In the genomic region with DNA sequence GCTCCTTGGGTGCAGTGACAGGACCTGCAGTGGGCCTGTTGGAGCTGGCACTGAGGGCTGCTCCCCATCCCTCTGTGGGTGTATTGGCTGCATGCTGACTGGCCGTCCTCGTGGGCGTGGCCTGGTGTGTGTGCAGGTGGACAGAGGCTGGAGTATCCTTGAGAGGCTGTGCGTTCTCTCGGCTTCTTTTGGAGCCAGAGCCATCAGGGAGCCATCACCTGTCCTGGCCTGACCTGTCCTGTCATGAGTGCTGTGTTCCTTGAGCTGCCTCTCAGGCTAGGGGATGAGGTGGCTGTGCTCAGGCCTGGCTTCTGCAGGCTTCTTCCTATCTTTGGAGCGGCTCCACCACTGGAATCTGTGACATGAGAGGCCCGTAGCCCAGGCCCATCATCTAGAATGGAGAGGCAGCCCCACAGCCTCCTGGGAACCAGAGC, we compare ENCODE assay signal across 27 cellular contexts.
A peak's percentile ranks its signal among the peaks of the same experiment; 100 is the strongest.
DNase-seq lines count a peak whose midpoint lies in the region; ATAC-seq and TF ChIP-seq lines count a peak whose summit lies in the region.
"Had no signal": no experiment of that assay in that cellular context is flagged by ENCODE, and none has a peak within 500 bp of the region (broad histone marks: within the 10 kb centered on the region; RNA-seq: fewer than 3 reads in every experiment).

No MANE protein-coding gene starts in this region.

- POLR2A ChIA-PET in naive thymus-derived CD8-positive, alpha-beta T cell (lab: Charles Lee), result interaction anchor here (0.7 to 3.3 kb wide), 11 partner anchors 8 to 62 kb away, joined by 3 to 18 read pairs (median 4); no protein-coding TSS in a partner anchor
- POLR2A ChIA-PET in RWPE1 (lab: Yijun Ruan, JAX; ENCODE audit: low non-redundant PET), result no interaction called here

- H3K27me3 ChIP-seq in BLaER1 (0 out of 2 replicates have a peak, but pooled peaks cover 2% of the 10 kb centered on the region), MG63 (no peaks in the 10 kb centered on the region)
- H3K27me3 ChIP-seq: adrenal gland, breast epithelium, tibial artery had no signal

- DNase-seq in G401 (ENCODE audit: low spot score), result peak; percentile 39
- DNase-seq in coronary artery (ENCODE audit: low spot score), result peak; percentile 61
- DNase-seq in naive thymus-derived CD8-positive, alpha-beta T cell, result no peak
- DNase-seq in RWPE1 (ENCODE audit: low spot score), result no peak
- DNase-seq in NCI-H446 (lab: John Stamatoyannopoulos, UW), result no peak
- no peak for DNase-seq in MG63
- DNase-seq: activated B cell treated with CpG ODN at 0.5 μM for 24 hours; CD4-positive, alpha-beta memory T cell; DND-41; foreskin fibroblast; GM23248; heart right ventricle; Kasumi-1; left ventricle myocardium inferior; mucosa of descending colon; NCI-H1092 treated with DMSO at 0.1 percent for 48 hours; NCI-H2081; SHP77; stimulated activated CD4-positive, alpha-beta T cell treated with anti-CD3 and anti-CD28 coated beads, Interleukin-12 subunit alpha, Interleukin-12 subunit beta, amount 100 ng/mL, for 4 hours; stimulated activated CD4-positive, alpha-beta T cell treated with anti-CD3 and anti-CD28 coated beads, Interleukin-4, amount 100 ng/mL, for 4 hours; stimulated activated naive CD8-positive, alpha-beta T cell treated with anti-CD3 and anti-CD28 coated beads, Interleukin-15, Interleukin-2, amounts not matched to agents 100 U/mL and 50 U/mL, for 24 hours had no signal

- peak overlapping the region; percentile 22 to 91 (median 86) for H3K4me3 Mint-ChIP-seq in naive thymus-derived CD8-positive, alpha-beta T cell
- H3K4me3 Mint-ChIP-seq: activated B cell treated with CpG ODN at 0.5 μM for 24 hours had no signal

- H3K36me3 ChIP-seq in BLaER1, result peaks cover 33% of the 10 kb centered on the region; the same call in 1 of the 2 replicates
- H3K36me3 ChIP-seq in MG63, result no peaks in the 10 kb centered on the region
- H3K36me3 ChIP-seq: adrenal gland, breast epithelium, heart right ventricle, left ventricle myocardium inferior, tibial artery had no signal

- peaks cover 0 to 7% (median 0%) of the 10 kb centered on the region in 9 donors for H3K9me3 Mint-ChIP-seq in naive thymus-derived CD8-positive, alpha-beta T cell
- H3K9me3 Mint-ChIP-seq: activated B cell treated with CpG ODN at 0.5 μM for 24 hours had no signal

- no peak overlapping the region for H3K4me3 ChIP-seq in BLaER1
- H3K4me3 ChIP-seq in coronary artery, result no peak overlapping the region
- no peak overlapping the region for H3K4me3 ChIP-seq in MG63
- H3K4me3 ChIP-seq: adrenal gland, breast epithelium, GM23248, heart right ventricle, left ventricle myocardium inferior, mucosa of descending colon, tibial artery had no signal

- peaks cover 0 to 1% (median 0%) of the 10 kb centered on the region in 5 donors for H3K27me3 Mint-ChIP-seq in naive thymus-derived CD8-positive, alpha-beta T cell
- H3K27me3 Mint-ChIP-seq: CD4-positive, alpha-beta memory T cell had no signal

- H3K9me3 ChIP-seq in BLaER1 (peaks cover 25% of the 10 kb centered on the region), MG63 (no peaks in the 10 kb centered on the region)
- H3K9me3 ChIP-seq: adrenal gland, breast epithelium, left ventricle myocardium inferior, mucosa of descending colon, tibial artery had no signal

- peaks cover 46 to 91% (median 85%) of the 10 kb centered on the region in 4 donors for H3K4me1 Mint-ChIP-seq in naive thymus-derived CD8-positive, alpha-beta T cell
- H3K4me1 Mint-ChIP-seq: activated B cell treated with CpG ODN at 0.5 μM for 24 hours had no signal

- no peak for ATAC-seq in naive thymus-derived CD8-positive, alpha-beta T cell
- ATAC-seq in HG02840 (IDR thresholded peaks at IDR 0.05; ENCODE audit: low FRiP score, unreplicated experiment), result no peak
- ATAC-seq: heart right ventricle, mucosa of descending colon had no signal

- CTCF ChIA-PET in RWPE1 (lab: Yijun Ruan, JAX), result no interaction called here

- TF ChIP-seq CTCF in coronary artery (IDR thresholded peaks at IDR 0.05), result no peak
- no peak for TF ChIP-seq CTCF in RWPE1 (conservative IDR thresholded peaks at IDR 0.05; ENCODE audit: low read depth)

- H3K27ac Mint-ChIP-seq in naive thymus-derived CD8-positive, alpha-beta T cell, result peak overlapping the region; percentile 85 to 100 (median 97)
- H3K27ac Mint-ChIP-seq: activated B cell treated with CpG ODN at 0.5 μM for 24 hours had no signal

- H4K20me1 ChIP-seq in BLaER1, result peaks cover 20% of the 10 kb centered on the region

- in situ Hi-C loops in G401 (cut with HindIII; ENCODE audit: low sequenced_read_pairs), result no loop called here

- H3K27ac ChIP-seq in BLaER1, result no peak overlapping the region
- H3K27ac ChIP-seq in coronary artery, result no peak overlapping the region
- no peak overlapping the region for H3K27ac ChIP-seq in RWPE1
- H3K27ac ChIP-seq: adrenal gland, breast epithelium, epithelial cell of prostate, GM23248, heart right ventricle, left ventricle myocardium inferior, tibial artery had no signal

- peak overlapping the region; percentile 49; the same call in 1 of the 2 replicates for H3K4me2 ChIP-seq in BLaER1

- H3K9ac ChIP-seq in BLaER1, result no peak overlapping the region
- H3K9ac ChIP-seq: GM23248 had no signal

- peaks cover 4 to 29% (median 22%) of the 10 kb centered on the region in 3 donors for H3K36me3 Mint-ChIP-seq in naive thymus-derived CD8-positive, alpha-beta T cell

- H3K4me1 ChIP-seq in BLaER1, result peaks cover 52% of the 10 kb centered on the region
- H3K4me1 ChIP-seq: adrenal gland, breast epithelium, heart right ventricle, left ventricle myocardium inferior, tibial artery had no signal

Comparison
In these comparisons a context has a peak if more than half of its experiments do, and no peak if none do; other contexts are left out.
1. DNase-seq: peak in G401 (single experiment) and coronary artery (single experiment); none in naive thymus-derived CD8-positive, alpha-beta T cell (0 of 10), RWPE1 (single experiment), NCI-H446 (0 of 2) and MG63 (single experiment).